In the genomic region with DNA sequence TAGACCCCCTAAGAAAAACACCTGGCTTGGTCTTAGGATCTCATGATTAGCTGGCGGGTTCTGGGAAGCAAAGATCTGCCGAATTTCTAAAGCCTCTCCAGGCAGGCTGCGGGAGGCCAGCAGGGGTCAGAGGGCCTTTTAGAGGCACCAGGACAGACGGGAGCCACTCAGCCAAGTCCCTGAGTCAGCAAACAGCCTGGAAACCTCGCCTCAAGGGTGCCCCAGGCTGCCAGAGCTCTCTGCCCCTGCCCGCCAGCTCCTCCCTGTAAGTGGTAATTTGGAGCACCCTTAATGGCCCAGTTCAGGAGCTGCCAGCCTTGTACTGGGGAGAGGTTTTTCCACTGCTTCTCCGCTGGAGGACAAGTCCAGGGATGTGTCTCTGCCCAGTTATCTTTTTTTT, we compare ENCODE assay signal across 2 cellular contexts.
TF ChIP-seq lines count a peak whose summit lies in the region.

No MANE protein-coding gene starts in this region.

TF ChIP-seq in SK-N-SH treated with all-trans-retinoic acid at 6 μM for 48 hours, 23 proteins besides CTCF, POLR2A, EP300 and RAD21 (continued from another document):
- TF ChIP-seq, protein P1, sequence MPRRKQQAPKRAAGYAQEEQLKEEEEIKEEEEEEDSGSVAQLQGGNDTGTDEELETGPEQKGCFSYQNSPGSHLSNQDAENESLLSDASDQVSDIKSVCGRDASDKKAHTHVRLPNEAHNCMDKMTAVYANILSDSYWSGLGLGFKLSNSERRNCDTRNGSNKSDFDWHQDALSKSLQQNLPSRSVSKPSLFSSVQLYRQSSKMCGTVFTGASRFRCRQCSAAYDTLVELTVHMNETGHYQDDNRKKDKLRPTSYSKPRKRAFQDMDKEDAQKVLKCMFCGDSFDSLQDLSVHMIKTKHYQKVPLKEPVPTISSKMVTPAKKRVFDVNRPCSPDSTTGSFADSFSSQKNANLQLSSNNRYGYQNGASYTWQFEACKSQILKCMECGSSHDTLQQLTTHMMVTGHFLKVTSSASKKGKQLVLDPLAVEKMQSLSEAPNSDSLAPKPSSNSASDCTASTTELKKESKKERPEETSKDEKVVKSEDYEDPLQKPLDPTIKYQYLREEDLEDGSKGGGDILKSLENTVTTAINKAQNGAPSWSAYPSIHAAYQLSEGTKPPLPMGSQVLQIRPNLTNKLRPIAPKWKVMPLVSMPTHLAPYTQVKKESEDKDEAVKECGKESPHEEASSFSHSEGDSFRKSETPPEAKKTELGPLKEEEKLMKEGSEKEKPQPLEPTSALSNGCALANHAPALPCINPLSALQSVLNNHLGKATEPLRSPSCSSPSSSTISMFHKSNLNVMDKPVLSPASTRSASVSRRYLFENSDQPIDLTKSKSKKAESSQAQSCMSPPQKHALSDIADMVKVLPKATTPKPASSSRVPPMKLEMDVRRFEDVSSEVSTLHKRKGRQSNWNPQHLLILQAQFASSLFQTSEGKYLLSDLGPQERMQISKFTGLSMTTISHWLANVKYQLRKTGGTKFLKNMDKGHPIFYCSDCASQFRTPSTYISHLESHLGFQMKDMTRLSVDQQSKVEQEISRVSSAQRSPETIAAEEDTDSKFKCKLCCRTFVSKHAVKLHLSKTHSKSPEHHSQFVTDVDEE (CRISPR knock-in tag; IDR thresholded peaks at IDR 0.05), result no peak
- TF ChIP-seq ZNF8 (CRISPR knock-in tag; IDR thresholded peaks at IDR 0.05) (no peak), TOX (CRISPR knock-in tag; IDR thresholded peaks at IDR 0.05; ENCODE audit: borderline replicate concordance) (no peak), ZNF565 (CRISPR knock-in tag; conservative IDR thresholded peaks at IDR 0.05; ENCODE audit: low read depth) (no peak)
- TF ChIP-seq, protein P2, sequence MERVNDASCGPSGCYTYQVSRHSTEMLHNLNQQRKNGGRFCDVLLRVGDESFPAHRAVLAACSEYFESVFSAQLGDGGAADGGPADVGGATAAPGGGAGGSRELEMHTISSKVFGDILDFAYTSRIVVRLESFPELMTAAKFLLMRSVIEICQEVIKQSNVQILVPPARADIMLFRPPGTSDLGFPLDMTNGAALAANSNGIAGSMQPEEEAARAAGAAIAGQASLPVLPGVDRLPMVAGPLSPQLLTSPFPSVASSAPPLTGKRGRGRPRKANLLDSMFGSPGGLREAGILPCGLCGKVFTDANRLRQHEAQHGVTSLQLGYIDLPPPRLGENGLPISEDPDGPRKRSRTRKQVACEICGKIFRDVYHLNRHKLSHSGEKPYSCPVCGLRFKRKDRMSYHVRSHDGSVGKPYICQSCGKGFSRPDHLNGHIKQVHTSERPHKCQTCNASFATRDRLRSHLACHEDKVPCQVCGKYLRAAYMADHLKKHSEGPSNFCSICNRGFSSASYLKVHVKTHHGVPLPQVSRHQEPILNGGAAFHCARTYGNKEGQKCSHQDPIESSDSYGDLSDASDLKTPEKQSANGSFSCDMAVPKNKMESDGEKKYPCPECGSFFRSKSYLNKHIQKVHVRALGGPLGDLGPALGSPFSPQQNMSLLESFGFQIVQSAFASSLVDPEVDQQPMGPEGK (CRISPR knock-in tag; IDR thresholded peaks at IDR 0.05; ENCODE audit: borderline replicate concordance), result no peak

TF ChIP-seq in SK-N-SH, 30 proteins besides CTCF, POLR2A, EP300 and RAD21 (continued from another document):
- TF ChIP-seq TCF12 (IDR thresholded peaks at IDR 0.05), result no peak
- TF ChIP-seq EZH2phosphoT487 (IDR thresholded peaks at IDR 0.05; ENCODE audit: borderline replicate concordance, low read depth), result no peak
- TF ChIP-seq FOXM1 (IDR thresholded peaks at IDR 0.05; ENCODE audit: low read depth), result no peak
- TF ChIP-seq, protein P3, sequence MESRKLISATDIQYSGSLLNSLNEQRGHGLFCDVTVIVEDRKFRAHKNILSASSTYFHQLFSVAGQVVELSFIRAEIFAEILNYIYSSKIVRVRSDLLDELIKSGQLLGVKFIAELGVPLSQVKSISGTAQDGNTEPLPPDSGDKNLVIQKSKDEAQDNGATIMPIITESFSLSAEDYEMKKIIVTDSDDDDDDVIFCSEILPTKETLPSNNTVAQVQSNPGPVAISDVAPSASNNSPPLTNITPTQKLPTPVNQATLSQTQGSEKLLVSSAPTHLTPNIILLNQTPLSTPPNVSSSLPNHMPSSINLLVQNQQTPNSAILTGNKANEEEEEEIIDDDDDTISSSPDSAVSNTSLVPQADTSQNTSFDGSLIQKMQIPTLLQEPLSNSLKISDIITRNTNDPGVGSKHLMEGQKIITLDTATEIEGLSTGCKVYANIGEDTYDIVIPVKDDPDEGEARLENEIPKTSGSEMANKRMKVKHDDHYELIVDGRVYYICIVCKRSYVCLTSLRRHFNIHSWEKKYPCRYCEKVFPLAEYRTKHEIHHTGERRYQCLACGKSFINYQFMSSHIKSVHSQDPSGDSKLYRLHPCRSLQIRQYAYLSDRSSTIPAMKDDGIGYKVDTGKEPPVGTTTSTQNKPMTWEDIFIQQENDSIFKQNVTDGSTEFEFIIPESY (IDR thresholded peaks at IDR 0.05; ENCODE audit: borderline replicate concordance, low read depth), result no peak
- no peak for TF ChIP-seq FOSL2 (IDR thresholded peaks at IDR 0.05; ENCODE audit: borderline replicate concordance, low read depth)
